In the genomic region with DNA sequence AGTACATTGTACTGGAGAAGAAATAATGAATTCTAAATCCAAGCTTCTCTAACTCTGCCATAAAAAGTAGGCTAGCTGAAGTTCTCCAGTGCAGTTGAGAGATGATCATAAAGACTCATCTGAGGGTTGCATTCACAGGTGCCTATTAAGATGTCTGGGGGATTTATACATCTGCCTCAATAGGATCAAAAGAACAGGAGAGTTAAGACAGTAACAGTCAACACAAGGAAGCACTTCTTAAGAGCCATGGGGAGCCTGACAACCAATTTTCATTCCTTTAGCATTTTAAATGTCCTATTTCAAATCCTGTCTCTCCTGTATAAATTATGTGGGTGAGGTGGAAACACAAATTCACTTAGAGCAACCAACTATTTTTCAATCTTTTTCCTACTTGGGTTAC, we compare ENCODE assay signal across 26 cellular contexts.
"Had no signal": no experiment of that assay in that cellular context is flagged by ENCODE, and none has a peak within 500 bp of the region (broad histone marks: within the 10 kb centered on the region; RNA-seq: fewer than 3 reads in every experiment).

No MANE protein-coding gene starts in this region.

- H3K27ac ChIP-seq: left ventricle myocardium inferior, neutrophil, ovary, skin epidermis, stomach, testis, thyroid gland, transverse colon, upper lobe of left lung, vagina had no signal

- H3K27ac Mint-ChIP-seq: mesothelial cell of epicardium; naive B cell; natural killer cell; progenitor cell of endocrine pancreas; stimulated activated effector memory CD8-positive, alpha-beta T cell treated with anti-CD3 and anti-CD28 coated beads, Interleukin-12 subunit alpha, Interleukin-12 subunit beta, amount 100 ng/mL, for 72 hours had no signal

- H3K27me3 Mint-ChIP-seq: progenitor cell of endocrine pancreas had no signal

- DNase-seq: head of caudate nucleus; hippocampal formation; islet precursor cell; left ventricle myocardium inferior; mesendoderm; naive B cell; natural killer cell; ovary; right cardiac atrium; stimulated activated CD4-positive, alpha-beta T cell treated with anti-CD3 and anti-CD28 coated beads, Interleukin-12 subunit alpha, Interleukin-12 subunit beta, amount 100 ng/mL, for 4 hours; stimulated activated CD4-positive, alpha-beta T cell treated with anti-CD3 and anti-CD28 coated beads, Interleukin-15, amount 100 ng/mL, for 24 hours; stimulated activated CD4-positive, alpha-beta T cell treated with anti-CD3 and anti-CD28 coated beads, Interleukin-4, amount 100 ng/mL, for 24 hours; stimulated activated naive CD8-positive, alpha-beta T cell treated with anti-CD3 and anti-CD28 coated beads, Interleukin-15, Interleukin-2, amounts not matched to agents 100 U/mL and 50 U/mL, for 24 hours; stomach; testis; thyroid gland; transverse colon; upper lobe of left lung had no signal

- H3K9me3 ChIP-seq: neutrophil, ovary, testis, thyroid gland, transverse colon, upper lobe of left lung, vagina had no signal

- H3K27me3 ChIP-seq: neutrophil, ovary, stomach, testis, thyroid gland, transverse colon, upper lobe of left lung, vagina had no signal

- H3K4me1 Mint-ChIP-seq: mesothelial cell of epicardium; naive B cell; natural killer cell; neural crest cell; stimulated activated effector memory CD8-positive, alpha-beta T cell treated with anti-CD3 and anti-CD28 coated beads, Interleukin-12 subunit alpha, Interleukin-12 subunit beta, amount 100 ng/mL, for 72 hours had no signal

- H3K9me3 Mint-ChIP-seq: mesothelial cell of epicardium; neural crest cell; stimulated activated effector memory CD8-positive, alpha-beta T cell treated with anti-CD3 and anti-CD28 coated beads, Interleukin-12 subunit alpha, Interleukin-12 subunit beta, amount 100 ng/mL, for 72 hours had no signal

- H3K36me3 Mint-ChIP-seq: mesothelial cell of epicardium; naive B cell; natural killer cell; stimulated activated effector memory CD8-positive, alpha-beta T cell treated with anti-CD3 and anti-CD28 coated beads, Interleukin-12 subunit alpha, Interleukin-12 subunit beta, amount 100 ng/mL, for 72 hours had no signal

- H3K4me1 ChIP-seq: left ventricle myocardium inferior, stomach, thyroid gland, transverse colon, upper lobe of left lung, vagina had no signal

- H3K4me3 Mint-ChIP-seq: mesothelial cell of epicardium; naive B cell; natural killer cell; neural crest cell; stimulated activated effector memory CD8-positive, alpha-beta T cell treated with anti-CD3 and anti-CD28 coated beads, Interleukin-12 subunit alpha, Interleukin-12 subunit beta, amount 100 ng/mL, for 72 hours had no signal

- H3K4me3 ChIP-seq: left ventricle myocardium inferior, lung, ovary, skin epidermis, stomach, testis, thyroid gland, transverse colon, upper lobe of left lung, vagina had no signal

- H3K36me3 ChIP-seq: left ventricle myocardium inferior, neutrophil, ovary, stomach, thyroid gland, transverse colon, upper lobe of left lung, vagina had no signal
